In the genomic region with DNA sequence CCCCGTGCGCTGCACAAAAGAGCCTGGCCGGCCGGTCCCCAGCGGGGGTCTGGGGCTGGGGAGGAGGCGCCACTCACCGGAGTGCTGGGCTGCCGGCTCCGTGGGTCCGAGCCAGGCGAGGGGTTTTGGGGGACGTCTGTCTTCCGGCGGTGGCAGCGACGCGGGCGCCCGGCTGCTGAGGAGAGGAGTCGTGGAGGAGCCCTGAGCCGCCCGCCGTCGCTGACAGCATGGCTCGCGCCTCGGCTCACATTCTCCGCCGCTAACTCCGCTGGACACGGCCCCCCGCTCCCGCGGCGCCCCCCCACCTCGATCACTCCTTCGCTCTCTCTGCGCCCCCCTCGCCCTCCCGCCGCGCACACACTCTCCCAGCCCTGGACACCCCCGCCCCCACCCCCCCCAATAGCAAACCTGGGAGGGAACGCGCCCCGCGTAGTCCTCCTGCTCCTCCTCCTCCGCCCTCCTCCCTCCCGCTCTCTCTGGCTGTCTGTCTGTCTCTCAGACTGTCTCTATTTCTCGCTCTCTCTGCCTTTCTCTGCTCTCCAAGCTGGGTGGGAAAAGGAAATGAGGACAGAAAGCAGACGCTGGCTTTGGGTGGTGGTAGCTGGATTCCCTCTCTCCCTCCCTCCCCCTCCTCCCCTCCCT, we compare ENCODE assay signal across 8 cellular contexts. TPM values are rescaled to one million over a fixed set of nuclear protein-coding genes. Genes with fewer than 3 reads are reported as not detected.
A peak's percentile ranks its signal among the peaks of the same experiment; 100 is the strongest.
DNase-seq lines count a peak whose midpoint lies in the region; ATAC-seq and TF ChIP-seq lines count a peak whose summit lies in the region.

No MANE protein-coding gene starts in this region.

- H3K36me3 Mint-ChIP-seq in activated T-cell treated with anti-CD3 and anti-CD28 coated beads, Interleukin-2, amount 50 U/mL, for 4 hours (ENCODE audit: insufficient read depth): no peaks in the 10 kb centered on the region
- no peaks in the 10 kb centered on the region for H3K36me3 Mint-ChIP-seq in osteocyte (ENCODE audit: unreplicated experiment)

- ATAC-seq in activated T-cell treated with anti-CD3 and anti-CD28 coated beads, Interleukin-2, amount 50 U/mL, for 4 hours: peak; percentile 27 to 28
- no peak for ATAC-seq in foreskin keratinocyte
- ATAC-seq in HG03460 (IDR thresholded peaks at IDR 0.05; ENCODE audit: unreplicated experiment): no peak
- no peak for ATAC-seq in HG03025 (IDR thresholded peaks at IDR 0.05; ENCODE audit: low FRiP score, unreplicated experiment)

- H3K4me1 ChIP-seq in foreskin keratinocyte: peaks cover 8% of the 10 kb centered on the region

- no peaks in the 10 kb centered on the region for H3K27me3 Mint-ChIP-seq in activated T-cell treated with anti-CD3 and anti-CD28 coated beads, Interleukin-2, amount 50 U/mL, for 4 hours (ENCODE audit: low read depth)
- H3K27me3 Mint-ChIP-seq in osteocyte (ENCODE audit: unreplicated experiment): no peaks in the 10 kb centered on the region

- peak overlapping the region; percentile 92 for H3K4me3 Mint-ChIP-seq in activated T-cell treated with anti-CD3 and anti-CD28 coated beads, Interleukin-2, amount 50 U/mL, for 4 hours
- peak overlapping the region; percentile 96 for H3K4me3 Mint-ChIP-seq in osteocyte (ENCODE audit: unreplicated experiment)

- DNase-seq in GM10266 (ENCODE audit: extremely low spot score): peak; percentile 78
- DNase-seq in LoVo (ENCODE audit: low spot score): peak; percentile 15
- no peak for DNase-seq in activated T-cell treated with anti-CD3 and anti-CD28 coated beads, Interleukin-2, amount 50 U/mL, for 4 hours
- DNase-seq in foreskin keratinocyte: peak in 1 of 2 donors; percentile 47
- no peak for DNase-seq in osteocyte (ENCODE audit: extremely low spot score, unreplicated experiment)
- DNase-seq in NCI-H345 treated with DMSO at 0.1 percent for 48 hours (lab: John Stamatoyannopoulos, UW; ENCODE audit: unreplicated experiment): no peak

- no peaks in the 10 kb centered on the region for H3K9me3 Mint-ChIP-seq in activated T-cell treated with anti-CD3 and anti-CD28 coated beads, Interleukin-2, amount 50 U/mL, for 4 hours
- no peaks in the 10 kb centered on the region for H3K9me3 Mint-ChIP-seq in osteocyte (ENCODE audit: unreplicated experiment)

- H3K27ac Mint-ChIP-seq in osteocyte (ENCODE audit: unreplicated experiment): peak overlapping the region; percentile 93

- H3K27me3 ChIP-seq in foreskin keratinocyte: no peaks in the 10 kb centered on the region

- TF ChIP-seq CTCF in GM10266 (IDR thresholded peaks at IDR 0.05; ENCODE audit: control insufficient read depth, insufficient read depth, low read depth, missing control alignments): no peak
- no peak for TF ChIP-seq CTCF in foreskin keratinocyte (conservative IDR thresholded peaks at IDR 0.05)
- no peak for TF ChIP-seq CTCF in osteocyte (IDR thresholded peaks at IDR 0.05)

- H3K27ac ChIP-seq in foreskin keratinocyte: peak overlapping the region; percentile 63

- H3K4me1 Mint-ChIP-seq in activated T-cell treated with anti-CD3 and anti-CD28 coated beads, Interleukin-2, amount 50 U/mL, for 4 hours (ENCODE audit: low read depth): peaks cover 46% of the 10 kb centered on the region
- H3K4me1 Mint-ChIP-seq in osteocyte (ENCODE audit: unreplicated experiment): peaks cover 10% of the 10 kb centered on the region

RNA-seq across cellular contexts. Expression of a gene that starts 0.5 kb away (rescaled TPM):
- total RNA-seq in activated T-cell treated with anti-CD3 and anti-CD28 coated beads, Interleukin-2, amount 50 U/mL, for 4 hours: 1 to 10 TPM; 7.6 to 9.4 (median 8.6) TPM
- total RNA-seq in foreskin keratinocyte (12.1 and 14.8 TPM in 2 replicates), osteocyte (118 and 124 TPM in 2 replicates)
- polyA plus RNA-seq in foreskin keratinocyte: 4.0 and 5.4 TPM in 2 replicates

RNA-seq across cellular contexts. Expression of a gene that starts 31.5 kb away (rescaled TPM):
- total RNA-seq in activated T-cell treated with anti-CD3 and anti-CD28 coated beads, Interleukin-2, amount 50 U/mL, for 4 hours: under 1 TPM; 0.08 to 0.65 (median 0.61) TPM
- total RNA-seq in foreskin keratinocyte (not detected in 2 replicates), osteocyte (not detected in 2 replicates)
- polyA plus RNA-seq in foreskin keratinocyte: 0.02 TPM in 1 of 2 replicates, not detected in the other

Comparison
In these comparisons a context has a peak if more than half of its experiments do, and no peak if none do; other contexts are left out.
1. DNase-seq: peak in GM10266 (single experiment) and LoVo (single experiment); none in activated T-cell treated with anti-CD3 and anti-CD28 coated beads, Interleukin-2, amount 50 U/mL, for 4 hours (single experiment), osteocyte (single experiment) and NCI-H345 treated with DMSO at 0.1 percent for 48 hours (single experiment).
2. ATAC-seq: peak in activated T-cell treated with anti-CD3 and anti-CD28 coated beads, Interleukin-2, amount 50 U/mL, for 4 hours (2 of 2); none in foreskin keratinocyte (single experiment), HG03460 (single experiment) and HG03025 (single experiment).